Comparison of ENCODE assay signal across 14 cellular contexts in the genomic region with DNA sequence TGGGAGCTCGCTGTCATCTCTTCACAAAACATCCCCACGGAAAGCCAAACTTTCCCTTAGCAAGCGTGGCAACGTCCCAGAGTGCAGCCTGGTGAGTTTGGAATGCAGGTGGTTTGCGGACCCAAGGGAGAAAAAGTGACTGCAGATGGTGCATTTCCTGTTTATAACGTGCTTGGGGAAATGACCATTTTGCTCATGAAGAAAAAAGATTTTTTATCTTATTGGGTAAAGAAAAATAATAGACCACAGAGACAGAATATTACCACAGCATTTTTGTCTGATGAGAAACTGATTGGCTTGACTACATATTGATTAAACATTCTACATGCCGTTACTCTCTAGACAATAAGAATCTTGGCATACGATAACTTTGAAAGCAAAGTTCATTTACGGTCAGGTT.
A peak's percentile ranks its signal among the peaks of the same experiment; 100 is the strongest.
DNase-seq lines count a peak whose midpoint lies in the region; ATAC-seq and TF ChIP-seq lines count a peak whose summit lies in the region.
"Had no signal": no experiment of that assay in that cellular context is flagged by ENCODE, and none has a peak within 500 bp of the region (broad histone marks: within the 10 kb centered on the region; RNA-seq: fewer than 3 reads in every experiment).

No MANE protein-coding gene starts in this region.

- no peaks in the 10 kb centered on the region for H3K9me3 ChIP-seq in esophagus muscularis mucosa

- no peak overlapping the region for H3K4me3 ChIP-seq in esophagus muscularis mucosa

- H3K27ac Mint-ChIP-seq in osteocyte (ENCODE audit: unreplicated experiment): peak overlapping the region; percentile 93
- H3K27ac Mint-ChIP-seq: activated T-helper 1 cell treated with anti-CD3 and anti-CD28 coated beads, Interleukin-12 subunit alpha, Interleukin-12 subunit beta, Interleukin-2, Interleukin-4 antibody, amounts not matched to agents 30 ng/mL and 10 ng/mL and 1 ng/mL, durations not matched to agents 14 hours and 24 hours and 36 hours; natural killer cell had no signal

- peak overlapping the region in 3 of 4 donors; percentile 22 to 45 (median 42) for H3K27ac ChIP-seq in esophagus muscularis mucosa (replicated peaks in 1 of 4)

- WGBS in esophagus muscularis mucosa: 55% methylated on average over 9 of the region's 9 CpGs

- peaks cover 4 to 25% (median 17%) of the 10 kb centered on the region in 4 donors for H3K4me1 ChIP-seq in esophagus muscularis mucosa

- TF ChIP-seq EP300 in esophagus muscularis mucosa (IDR thresholded peaks at IDR 0.05): no peak

- H3K36me3 Mint-ChIP-seq in osteocyte (ENCODE audit: unreplicated experiment): no peaks in the 10 kb centered on the region
- H3K36me3 Mint-ChIP-seq: natural killer cell had no signal

- intact Hi-C loops in esophagus muscularis mucosa (cut with DNase I): no loop called here

- H3K9me3 Mint-ChIP-seq in osteocyte (ENCODE audit: unreplicated experiment): no peaks in the 10 kb centered on the region
- H3K9me3 Mint-ChIP-seq: activated T-helper 1 cell treated with anti-CD3 and anti-CD28 coated beads, Interleukin-12 subunit alpha, Interleukin-12 subunit beta, Interleukin-2, Interleukin-4 antibody, amounts not matched to agents 30 ng/mL and 10 ng/mL and 1 ng/mL, durations not matched to agents 14 hours and 24 hours and 36 hours; natural killer cell had no signal

- TF ChIP-seq CTCF in esophagus muscularis mucosa (IDR thresholded peaks at IDR 0.05) (no peak), osteocyte (IDR thresholded peaks at IDR 0.05) (no peak)

- H3K4me1 Mint-ChIP-seq in osteocyte (ENCODE audit: unreplicated experiment): peaks cover 68% of the 10 kb centered on the region
- H3K4me1 Mint-ChIP-seq: natural killer cell had no signal

- no peak for ATAC-seq in activated CD4-positive, CD25-positive, alpha-beta regulatory T cell treated with anti-CD3 and anti-CD28 coated beads, Interleukin-2, amount 50 U/mL, for 24 hours
- ATAC-seq in HG02885 (IDR thresholded peaks at IDR 0.05; ENCODE audit: poor library complexity, unreplicated experiment): no peak
- ATAC-seq: natural killer cell had no signal

- no peaks in the 10 kb centered on the region for H3K36me3 ChIP-seq in esophagus muscularis mucosa

- peak; percentile 49 for DNase-seq in AG08396 (ENCODE audit: low spot score)
- DNase-seq in M059J (ENCODE audit: low read depth): peak; percentile 89
- no peak for DNase-seq in esophagus muscularis mucosa (ENCODE audit: extremely low spot score)
- no peak for DNase-seq in osteocyte (ENCODE audit: extremely low spot score, unreplicated experiment)
- no peak for DNase-seq in stimulated activated CD4-positive, alpha-beta T cell treated with anti-CD3 and anti-CD28 coated beads, Interleukin-4, amount 100 ng/mL, for 1 hour
- no peak for DNase-seq in G401 (ENCODE audit: low spot score)
- DNase-seq: activated CD4-positive, CD25-positive, alpha-beta regulatory T cell treated with anti-CD3 and anti-CD28 coated beads, Interleukin-2, amount 50 U/mL, for 72 hours; C1 segment of cervical spinal cord; central memory CD4-positive, alpha-beta T cell; natural killer cell; NCI-H1436 treated with DMSO at 0.1 percent for 48 hours had no signal

- TF ChIP-seq POLR2A in esophagus muscularis mucosa (IDR thresholded peaks at IDR 0.05; ENCODE audit: low read depth): no peak

- in situ Hi-C loops in G401 (cut with HindIII; ENCODE audit: low sequenced_read_pairs): no loop called here

- H3K27me3 Mint-ChIP-seq in osteocyte (ENCODE audit: unreplicated experiment): no peaks in the 10 kb centered on the region

- H3K27me3 ChIP-seq in esophagus muscularis mucosa: no peaks in the 10 kb centered on the region

- H3K4me3 Mint-ChIP-seq in osteocyte (ENCODE audit: unreplicated experiment): no peak overlapping the region
- H3K4me3 Mint-ChIP-seq: activated T-helper 1 cell treated with anti-CD3 and anti-CD28 coated beads, Interleukin-12 subunit alpha, Interleukin-12 subunit beta, Interleukin-2, Interleukin-4 antibody, amounts not matched to agents 30 ng/mL and 10 ng/mL and 1 ng/mL, durations not matched to agents 14 hours and 24 hours and 36 hours; natural killer cell had no signal

Comparison
In these comparisons a context has a peak if more than half of its experiments do, and no peak if none do; other contexts are left out.
1. DNase-seq: peak in AG08396 (single experiment) and M059J (single experiment); none in esophagus muscularis mucosa (single experiment), osteocyte (single experiment), stimulated activated CD4-positive, alpha-beta T cell treated with anti-CD3 and anti-CD28 coated beads, Interleukin-4, amount 100 ng/mL, for 1 hour (single experiment) and G401 (single experiment).